Comparison of ENCODE assay signal across 20 cellular contexts in the genomic region with DNA sequence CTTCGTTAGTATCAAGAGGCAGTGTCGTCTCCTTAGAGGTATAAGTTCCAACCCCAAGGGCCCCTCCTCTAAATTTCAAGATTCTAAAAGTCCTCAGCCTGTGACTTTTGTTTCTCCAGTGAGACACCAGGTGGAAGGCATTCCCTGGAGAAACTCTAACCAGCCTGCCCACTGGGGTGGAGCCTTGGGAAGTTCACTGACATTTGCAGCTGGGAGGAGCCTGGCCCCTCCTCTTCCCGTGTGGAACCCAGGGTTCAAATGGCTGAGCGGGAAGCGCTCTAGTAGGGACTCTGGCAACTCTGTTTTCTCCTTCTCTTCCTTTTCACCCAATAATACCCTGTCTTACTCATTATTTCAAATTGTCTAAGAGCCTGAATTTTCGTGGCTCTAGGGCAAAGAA.
A peak's percentile ranks its signal among the peaks of the same experiment; 100 is the strongest.
DNase-seq lines count a peak whose midpoint lies in the region; ATAC-seq and TF ChIP-seq lines count a peak whose summit lies in the region.
"Had no signal": no experiment of that assay in that cellular context is flagged by ENCODE, and none has a peak within 500 bp of the region (broad histone marks: within the 10 kb centered on the region; RNA-seq: fewer than 3 reads in every experiment).

No MANE protein-coding gene starts in this region.

- no peak overlapping the region for H3K27ac ChIP-seq in endodermal cell (ENCODE audit: low read depth, low read length)
- H3K27ac ChIP-seq in trophoblast cell (ENCODE audit: low read depth, low read length) = no peak overlapping the region
- H3K27ac ChIP-seq: A549; BLaER1 treated with 17β-estradiol and CSF1 and Interleukin-3, amounts not matched to agents 10 nM and 100 nM; HL-60 had no signal

- no peak overlapping the region for H3K27ac Mint-ChIP-seq in endodermal cell

- TF ChIP-seq CTCF in endodermal cell (conservative IDR thresholded peaks at IDR 0.05) = no peak

- H3K9me3 ChIP-seq in MG63 = no peaks in the 10 kb centered on the region
- H3K9me3 ChIP-seq in endodermal cell (ENCODE audit: control insufficient read depth, low read length) = no peaks in the 10 kb centered on the region
- H3K9me3 ChIP-seq in trophoblast cell (ENCODE audit: insufficient read depth, low read depth, low read length) = no peaks in the 10 kb centered on the region
- H3K9me3 ChIP-seq: A549; BLaER1 treated with 17β-estradiol and CSF1 and Interleukin-3, amounts not matched to agents 10 nM and 100 nM; SK-N-SH had no signal

- H3K79me2 ChIP-seq in trophoblast cell (ENCODE audit: control insufficient read depth, insufficient read depth, low read length, poor library complexity) = no peaks in the 10 kb centered on the region

- H3K9me3 Mint-ChIP-seq in endodermal cell = no peaks in the 10 kb centered on the region

- no peak overlapping the region for H3K14ac ChIP-seq in trophoblast cell (ENCODE audit: low read length)

- peak overlapping the region; percentile 63 for H3K4me3 Mint-ChIP-seq in endodermal cell

- DNase-seq in ELF-1 (ENCODE audit: low read depth, low spot score) (peak; percentile 64), MG63 (peak; percentile 69), endodermal cell (peak; percentile 75), trophoblast cell (peak; percentile 20 to 48), NOMO-1 (lab: John Stamatoyannopoulos, UW; ENCODE audit: unreplicated experiment in 2 of 2) (no peak), Kasumi-1 (lab: John Stamatoyannopoulos, UW) (no peak)
- DNase-seq: DND-41, KBM-7, NCI-H1048, NCI-H1436 treated with DMSO at 0.1 percent for 48 hours, NCI-H2081, NCI-H510A, NCI-H774, SK-N-SH had no signal

- no peak overlapping the region for H2BK12ac ChIP-seq in trophoblast cell (ENCODE audit: low read length)

- no peak overlapping the region for H2BK5ac ChIP-seq in trophoblast cell (ENCODE audit: low read depth, low read length, poor library complexity)

- no peak overlapping the region for H4K8ac ChIP-seq in trophoblast cell (ENCODE audit: low read depth, low read length)

- no peak overlapping the region for H2BK120ac ChIP-seq in trophoblast cell (ENCODE audit: insufficient read depth, low read length, poor library complexity)

- no peaks in the 10 kb centered on the region for H3K79me1 ChIP-seq in trophoblast cell (ENCODE audit: low read length)

- H3K9ac ChIP-seq in endodermal cell (ENCODE audit: extremely low read depth, low read length, poor library complexity, severe bottlenecking) (no peak overlapping the region), trophoblast cell (ENCODE audit: low read length) (no peak overlapping the region)
- H3K9ac ChIP-seq: BLaER1 treated with 17β-estradiol and CSF1 and Interleukin-3, amounts not matched to agents 10 nM and 100 nM; SK-N-SH had no signal

- H4K12ac ChIP-seq in trophoblast cell (ENCODE audit: low read depth, low read length) = no peak overlapping the region

- no peaks in the 10 kb centered on the region for H3K4me1 ChIP-seq in endodermal cell (ENCODE audit: control insufficient read depth, insufficient read depth, low read length)
- peaks cover 0 to 2% of the 10 kb centered on the region in 2 experiments for H3K4me1 ChIP-seq in trophoblast cell (ENCODE audit: control insufficient read depth in 1 of 2, insufficient read depth in 2 of 2, low read length in 2 of 2)
- H3K4me1 ChIP-seq: A549; BLaER1 treated with 17β-estradiol and CSF1 and Interleukin-3, amounts not matched to agents 10 nM and 100 nM had no signal

- WGBS in endodermal cell (ENCODE audit: insufficient coverage in 1 of 2, insufficient read length in 1 of 2), 2 experiments = 84 to 88% methylated on average over 3 to 6 of the region's 6 CpGs
- WGBS in trophoblast cell (ENCODE audit: extremely low coverage, insufficient coverage, insufficient read length) = no CpG with 5 or more reads among the region's 6 CpGs

- H3K36me3 Mint-ChIP-seq in endodermal cell (ENCODE audit: low read depth) = no peaks in the 10 kb centered on the region

- H2AK5ac ChIP-seq in trophoblast cell (ENCODE audit: low read length) = no peak overlapping the region

- H2AFZ ChIP-seq in trophoblast cell (ENCODE audit: insufficient read depth, low read length, poor library complexity) = no peak overlapping the region

- no peak overlapping the region for H3K4ac ChIP-seq in trophoblast cell (ENCODE audit: low read depth, low read length)

- peaks cover 3% of the 10 kb centered on the region for H3K4me1 Mint-ChIP-seq in endodermal cell

- H3K4me3 ChIP-seq in MG63 = peak overlapping the region; percentile 50
- H3K4me3 ChIP-seq in endodermal cell (ENCODE audit: low read length) = no peak overlapping the region
- H3K4me3 ChIP-seq in trophoblast cell (ENCODE audit: low read depth, low read length) = no peak overlapping the region
- H3K4me3 ChIP-seq: A549; BLaER1 treated with 17β-estradiol and CSF1 and Interleukin-3, amounts not matched to agents 10 nM and 100 nM had no signal

- H3K27me3 Mint-ChIP-seq in endodermal cell (ENCODE audit: insufficient read depth) = no peaks in the 10 kb centered on the region

- H3K36me3 ChIP-seq in MG63 (no peaks in the 10 kb centered on the region), endodermal cell (ENCODE audit: control insufficient read depth, insufficient read depth, low read length) (no peaks in the 10 kb centered on the region), trophoblast cell (ENCODE audit: control insufficient read depth in 1 of 2, insufficient read depth in 2 of 2, low read length in 2 of 2) (no peaks in the 10 kb centered on the region)
- H3K36me3 ChIP-seq: BLaER1 treated with 17β-estradiol and CSF1 and Interleukin-3, amounts not matched to agents 10 nM and 100 nM had no signal

- no peak overlapping the region for H3K4me2 ChIP-seq in trophoblast cell (ENCODE audit: low read length)
- H3K4me2 ChIP-seq: A549; BLaER1 treated with 17β-estradiol and CSF1 and Interleukin-3, amounts not matched to agents 10 nM and 100 nM; SK-N-SH had no signal

- no peak overlapping the region for H4K91ac ChIP-seq in trophoblast cell (ENCODE audit: low read depth, low read length)

- H3K27me3 ChIP-seq in MG63 (no peaks in the 10 kb centered on the region), endodermal cell (ENCODE audit: control insufficient read depth, insufficient read depth, low read length, poor library complexity, severe bottlenecking) (no peaks in the 10 kb centered on the region), trophoblast cell (ENCODE audit: insufficient read depth, low read length) (no peaks in the 10 kb centered on the region)
- H3K27me3 ChIP-seq: BLaER1 treated with 17β-estradiol and CSF1 and Interleukin-3, amounts not matched to agents 10 nM and 100 nM had no signal

- H3K18ac ChIP-seq in trophoblast cell (ENCODE audit: low read length) = no peak overlapping the region

- H3K23ac ChIP-seq in trophoblast cell (ENCODE audit: low read length) = no peak overlapping the region

- ATAC-seq in HG02759 (IDR thresholded peaks at IDR 0.05; ENCODE audit: unreplicated experiment) (no peak), HG03097 (IDR thresholded peaks at IDR 0.05; ENCODE audit: low FRiP score, unreplicated experiment) (no peak)
- ATAC-seq: Right ventricle myocardium inferior had no signal

Comparison
In these comparisons a context has a peak if more than half of its experiments do, and no peak if none do; other contexts are left out.
1. DNase-seq: peak in ELF-1 (single experiment), MG63 (single experiment), endodermal cell (single experiment) and trophoblast cell (2 of 2); none in NOMO-1 (0 of 2) and Kasumi-1 (0 of 2).